ENCODE assay signal across 28 cellular contexts in genomic region chr15:66374179-66374578, GRCh38.
"Had no signal": no experiment of that assay in that cellular context is flagged by ENCODE, and none has a peak within 500 bp of the region (broad histone marks: within the 10 kb centered on the region; RNA-seq: fewer than 3 reads in every experiment).

No MANE protein-coding gene starts in this region.

- FAIRE-seq: colon, endometrium, endothelial cell of umbilical vein, frontal cortex had no signal

- H3K9me3 ChIP-seq: colonic mucosa, gastrocnemius medialis had no signal

- H3K36me3 ChIP-seq: colonic mucosa, esophagus muscularis mucosa, esophagus squamous epithelium, gastrocnemius medialis, gastroesophageal sphincter, heart left ventricle had no signal

- ATAC-seq: effector memory CD8-positive, alpha-beta T cell; esophagus mucosa; foreskin keratinocyte; gastrocnemius medialis; gastroesophageal sphincter; heart left ventricle; heart right ventricle had no signal

- H3K4me3 ChIP-seq: colonic mucosa, coronary artery, dorsolateral prefrontal cortex, esophagus muscularis mucosa, esophagus squamous epithelium, gastrocnemius medialis, gastroesophageal sphincter, heart left ventricle, heart right ventricle had no signal

- DNase-seq: colonic mucosa; cortex of kidney; dermis blood vessel endothelial cell; dorsolateral prefrontal cortex; effector CD4-positive, alpha-beta T cell; effector CD8-positive, alpha-beta T cell; effector memory CD4-positive, alpha-beta T cell; effector memory CD8-positive, alpha-beta T cell; endodermal cell; erythroblast; esophagus squamous epithelium; foreskin fibroblast; foreskin keratinocyte; foreskin melanocyte; gastrocnemius medialis; glutamatergic neuron; head of caudate nucleus; heart left ventricle; heart right ventricle had no signal

- H3K4me1 ChIP-seq: colonic mucosa, foreskin keratinocyte, gastroesophageal sphincter had no signal

- H3K27me3 ChIP-seq: colonic mucosa, dorsolateral prefrontal cortex, esophagus muscularis mucosa, esophagus squamous epithelium, foreskin keratinocyte, gastrocnemius medialis, gastroesophageal sphincter, heart left ventricle, heart right ventricle had no signal

- H3K27ac ChIP-seq: colonic mucosa, coronary artery, dorsolateral prefrontal cortex, epithelial cell of prostate, esophagus muscularis mucosa, esophagus squamous epithelium, foreskin keratinocyte, gastrocnemius medialis, gastroesophageal sphincter, heart left ventricle, heart right ventricle had no signal
